10 cellular contexts compared by ENCODE assay signal in genomic region chr18:8366656-8367055, GRCh38.
DNase-seq lines count a peak whose midpoint lies in the region; ATAC-seq lines count a peak whose summit lies in the region.
"Had no signal": no experiment of that assay in that cellular context is flagged by ENCODE, and none has a peak within 500 bp of the region (broad histone marks: within the 10 kb centered on the region; RNA-seq: fewer than 3 reads in every experiment).

No MANE protein-coding gene starts in this region.

- H3K36me3 Mint-ChIP-seq in activated T-cell treated with anti-CD3 and anti-CD28 coated beads, Interleukin-2, amount 50 U/mL, for 72 hours (ENCODE audit: insufficient read depth in 2 of 2), result no peaks in the 10 kb centered on the region
- peaks cover 8% of the 10 kb centered on the region for H3K36me3 Mint-ChIP-seq in central memory CD8-positive, alpha-beta T cell (ENCODE audit: insufficient read depth)
- no peaks in the 10 kb centered on the region for H3K36me3 Mint-ChIP-seq in naive B cell

- H3K27me3 Mint-ChIP-seq in activated T-cell treated with anti-CD3 and anti-CD28 coated beads, Interleukin-2, amount 50 U/mL, for 72 hours (ENCODE audit: low read depth), result peaks cover 15% of the 10 kb centered on the region
- H3K27me3 Mint-ChIP-seq in central memory CD8-positive, alpha-beta T cell, result no peaks in the 10 kb centered on the region
- H3K27me3 Mint-ChIP-seq in naive B cell, result peaks cover 32 to 61% (median 58%) of the 10 kb centered on the region in 3 donors

- H3K4me1 Mint-ChIP-seq in activated T-cell treated with anti-CD3 and anti-CD28 coated beads, Interleukin-2, amount 50 U/mL, for 72 hours (ENCODE audit: low read depth), result no peaks in the 10 kb centered on the region
- H3K4me1 Mint-ChIP-seq in central memory CD8-positive, alpha-beta T cell, result peaks cover 6% of the 10 kb centered on the region
- peaks cover 0 to 7% (median 3%) of the 10 kb centered on the region in 3 donors for H3K4me1 Mint-ChIP-seq in naive B cell

- peak overlapping the region; percentile 26 to 67 for H3K4me3 Mint-ChIP-seq in activated T-cell treated with anti-CD3 and anti-CD28 coated beads, Interleukin-2, amount 50 U/mL, for 72 hours
- peak overlapping the region; percentile 61 for H3K4me3 Mint-ChIP-seq in central memory CD8-positive, alpha-beta T cell
- H3K4me3 Mint-ChIP-seq in naive B cell, result peak overlapping the region in 5 of 8 donors; percentile 17 to 84 (median 42)

- ATAC-seq in activated T-cell treated with anti-CD3 and anti-CD28 coated beads, Interleukin-2, amount 50 U/mL, for 72 hours (replicated peaks in 1 of 2), result no peak
- no peak for ATAC-seq in central memory CD8-positive, alpha-beta T cell (replicated peaks; ENCODE audit: extremely low read depth, poor library complexity, severe bottlenecking)
- ATAC-seq in naive B cell (ENCODE audit: low read depth in 2 of 2) (no peak), GM19395 (IDR thresholded peaks at IDR 0.05; ENCODE audit: unreplicated experiment) (no peak), HG03520 (IDR thresholded peaks at IDR 0.05; ENCODE audit: unreplicated experiment) (no peak)

- DNase-seq in activated T-cell treated with anti-CD3 and anti-CD28 coated beads, Interleukin-2, amount 50 U/mL, for 72 hours, result no peak
- no peak for DNase-seq in activated T-cell treated with anti-CD3 and anti-CD28 coated beads, Interleukin-2, amount 50 U/mL, for 48 hours
- no peak for DNase-seq in central memory CD8-positive, alpha-beta T cell (ENCODE audit: low spot score in 2 of 2)
- DNase-seq in naive B cell (no peak), AG20443 (ENCODE audit: low spot score) (no peak), kidney glomerular epithelial cell (lab: John Stamatoyannopoulos, UW) (no peak)
- DNase-seq: activated CD4-positive, alpha-beta T cell treated with anti-CD3 and anti-CD28 coated beads for 1 hour had no signal

- no peak overlapping the region for H3K27ac Mint-ChIP-seq in activated T-cell treated with anti-CD3 and anti-CD28 coated beads, Interleukin-2, amount 50 U/mL, for 72 hours
- no peak overlapping the region for H3K27ac Mint-ChIP-seq in central memory CD8-positive, alpha-beta T cell (ENCODE audit: low read depth)
- peak overlapping the region in 1 of 6 donors; percentile 17 for H3K27ac Mint-ChIP-seq in naive B cell
- H3K27ac Mint-ChIP-seq: activated T-helper 2 cell treated with anti-CD3 and anti-CD28 coated beads, Interferon-gamma antibody, Interleukin-2, Interleukin-4, amounts not matched to agents 10 μg/mL and 5 μg/mL and 100 μg/mL, durations not matched to agents 14 hours and 24 hours and 36 hours had no signal

- no peaks in the 10 kb centered on the region for H3K9me3 Mint-ChIP-seq in activated T-cell treated with anti-CD3 and anti-CD28 coated beads, Interleukin-2, amount 50 U/mL, for 72 hours
- H3K9me3 Mint-ChIP-seq in central memory CD8-positive, alpha-beta T cell, result no peaks in the 10 kb centered on the region
- no peaks in the 10 kb centered on the region for H3K9me3 Mint-ChIP-seq in naive B cell
- H3K9me3 Mint-ChIP-seq: activated T-helper 2 cell treated with anti-CD3 and anti-CD28 coated beads, Interferon-gamma antibody, Interleukin-2, Interleukin-4, amounts not matched to agents 10 μg/mL and 5 μg/mL and 100 μg/mL, durations not matched to agents 14 hours and 24 hours and 36 hours had no signal
